Comparison of ENCODE assay signal across 12 cellular contexts in genomic region chr2:85893428-85894258, GRCh38. TPM values are rescaled to one million over a fixed set of nuclear protein-coding genes. Genes with fewer than 3 reads are reported as not detected.
DNase-seq lines count a peak whose midpoint lies in the region; ATAC-seq and TF ChIP-seq lines count a peak whose summit lies in the region.
"Had no signal": no experiment of that assay in that cellular context is flagged by ENCODE, and none has a peak within 500 bp of the region (broad histone marks: within the 10 kb centered on the region; RNA-seq: fewer than 3 reads in every experiment).

No MANE protein-coding gene starts in this region.

- no peaks in the 10 kb centered on the region for H3K9me3 Mint-ChIP-seq in activated T-helper 17 cell treated with anti-CD3 and anti-CD28 coated beads, Interleukin-2, amount 50 U/mL, for 72 hours
- H3K9me3 Mint-ChIP-seq: activated naive CD4-positive, alpha-beta T cell treated with anti-CD3 and anti-CD28 coated beads, Interleukin-2, amount 50 U/mL, for 24 hours had no signal

- H3K27ac ChIP-seq in left ventricle myocardium inferior (replicated peaks) = peak overlapping the region; percentile 15
- no peak overlapping the region for H3K27ac ChIP-seq in heart right ventricle
- H3K27ac ChIP-seq: VCaP had no signal

- peaks cover 46% of the 10 kb centered on the region for H3K27me3 ChIP-seq in left ventricle myocardium inferior (ENCODE audit: low read depth)
- peaks cover 0 to 14% (median 0%) of the 10 kb centered on the region in 7 donors for H3K27me3 ChIP-seq in heart right ventricle

- peaks cover 6% of the 10 kb centered on the region for H3K4me1 Mint-ChIP-seq in activated T-helper 17 cell treated with anti-CD3 and anti-CD28 coated beads, Interleukin-2, amount 50 U/mL, for 72 hours

- no peak overlapping the region for H3K4me3 ChIP-seq in left ventricle myocardium inferior
- H3K4me3 ChIP-seq in heart right ventricle = no peak overlapping the region
- no peak overlapping the region for H3K4me3 ChIP-seq in astrocyte of the cerebellum (ENCODE audit: low read depth, low read length)

- H3K4me3 Mint-ChIP-seq in activated T-helper 17 cell treated with anti-CD3 and anti-CD28 coated beads, Interleukin-2, amount 50 U/mL, for 72 hours = no peak overlapping the region
- H3K4me3 Mint-ChIP-seq: activated naive CD4-positive, alpha-beta T cell treated with anti-CD3 and anti-CD28 coated beads, Interleukin-2, amount 50 U/mL, for 24 hours had no signal

- no peaks in the 10 kb centered on the region for H3K36me3 ChIP-seq in left ventricle myocardium inferior
- H3K36me3 ChIP-seq in heart right ventricle = no peaks in the 10 kb centered on the region

- H3K4me1 ChIP-seq in left ventricle myocardium inferior (peaks cover 36% of the 10 kb centered on the region), heart right ventricle (peaks cover 0 to 34% (median 13%) of the 10 kb centered on the region in 9 donors)

- in situ Hi-C loops in astrocyte of the cerebellum (cut with HindIII; ENCODE audit: low sequenced_read_pairs) = no loop called here

- H3K9me3 ChIP-seq in left ventricle myocardium inferior (replicated peaks) (peaks cover 3% of the 10 kb centered on the region), heart right ventricle (peaks cover 0 to 7% (median 0%) of the 10 kb centered on the region in 11 donors)

- no peaks in the 10 kb centered on the region for H3K27me3 Mint-ChIP-seq in activated T-helper 17 cell treated with anti-CD3 and anti-CD28 coated beads, Interleukin-2, amount 50 U/mL, for 72 hours
- H3K27me3 Mint-ChIP-seq: activated naive CD4-positive, alpha-beta T cell treated with anti-CD3 and anti-CD28 coated beads, Interleukin-2, amount 50 U/mL, for 24 hours had no signal

- TF ChIP-seq CTCF in left ventricle myocardium inferior (IDR thresholded peaks at IDR 0.05; ENCODE audit: borderline replicate concordance) (no peak), heart right ventricle (IDR thresholded peaks at IDR 0.05) (no peak), astrocyte of the cerebellum (IDR thresholded peaks at IDR 0.05; ENCODE audit: low read depth, low read length, missing control alignments) (no peak)

- 62 to 66% methylated on average over 9 of the region's 9 CpGs for WGBS in heart right ventricle, 2 donors

- intact Hi-C loops in left ventricle myocardium inferior (cut with micrococcal nuclease) = no loop called here
- intact Hi-C loops in heart right ventricle (cut with DNase I) = loop anchor here in 1 of 10 donors (10.0 kb wide), 1 partner anchor 141 kb away; no protein-coding TSS in a partner anchor

- H3K27ac Mint-ChIP-seq in activated T-helper 17 cell treated with anti-CD3 and anti-CD28 coated beads, Interleukin-2, amount 50 U/mL, for 72 hours = no peak overlapping the region
- H3K27ac Mint-ChIP-seq: activated naive CD4-positive, alpha-beta T cell treated with anti-CD3 and anti-CD28 coated beads, Interleukin-2, amount 50 U/mL, for 24 hours had no signal

- H3K36me3 Mint-ChIP-seq in activated T-helper 17 cell treated with anti-CD3 and anti-CD28 coated beads, Interleukin-2, amount 50 U/mL, for 72 hours (ENCODE audit: low read depth) = no peaks in the 10 kb centered on the region

- ATAC-seq in heart right ventricle (no peak), GM18868 (IDR thresholded peaks at IDR 0.05; ENCODE audit: unreplicated experiment) (no peak), HG03045 (IDR thresholded peaks at IDR 0.05; ENCODE audit: unreplicated experiment) (no peak)
- ATAC-seq in activated T-helper 17 cell treated with anti-CD3 and anti-CD28 coated beads, Interleukin-2, amount 50 U/mL, for 72 hours (replicated peaks) = no peak

- DNase-seq in left ventricle myocardium inferior (no peak), heart right ventricle (no peak), astrocyte of the cerebellum (ENCODE audit: low read depth) (peak; percentile 61), islet precursor cell (peak; percentile 95), NCI-H748 (lab: John Stamatoyannopoulos, UW; ENCODE audit: unreplicated experiment) (no peak)
- DNase-seq: H7, NCI-H526 had no signal

RNA-seq across cellular contexts. Expression of gene ST3GAL5, which starts 4.9 kb away (rescaled TPM):
- total RNA-seq in left ventricle myocardium inferior (4.2 TPM), heart right ventricle (10 to 100 TPM in 1 of 10 donors, 1 to 10 TPM in 9; 2.0 to 11.8 (median 3.8) TPM)
- 10 to 100 TPM in 1 of 2 donors, 1 to 10 TPM in 1; 3.3 to 11.1 TPM for polyA plus RNA-seq in heart right ventricle
- total RNA-seq in activated T-helper 17 cell treated with anti-CD3 and anti-CD28 coated beads, Interleukin-2, amount 50 U/mL, for 72 hours = 10 to 100 TPM in 1 of 2 donors, 1 to 10 TPM in 1; 7.6 to 13.7 TPM

Comparison
In these comparisons a context has a peak if more than half of its experiments do, and no peak if none do; other contexts are left out.
1. DNase-seq: peak in astrocyte of the cerebellum (single experiment) and islet precursor cell (single experiment); none in left ventricle myocardium inferior (single experiment), heart right ventricle (0 of 2) and NCI-H748 (single experiment).